In the genomic region with DNA sequence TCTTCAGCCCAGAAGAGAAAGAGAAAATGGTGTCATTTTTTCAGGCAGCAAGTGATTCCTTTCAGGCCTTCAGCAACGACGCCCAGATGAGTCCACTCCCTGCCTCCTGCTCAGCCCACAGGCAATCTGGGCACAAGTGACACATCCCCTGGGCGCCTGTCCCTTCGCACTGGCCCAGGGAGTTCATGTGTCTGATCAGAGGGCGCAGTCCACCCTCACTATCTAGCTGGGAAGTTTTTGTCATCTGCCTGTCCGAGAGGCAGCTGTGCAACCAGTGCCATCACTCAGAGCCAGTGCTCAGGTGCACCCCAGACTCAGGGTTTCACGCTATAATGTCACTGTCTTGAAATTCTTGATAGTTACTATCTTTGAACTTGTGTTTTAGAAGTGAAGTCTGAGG, we compare ENCODE assay signal across 8 cellular contexts. TPM values are rescaled to one million over a fixed set of nuclear protein-coding genes. Genes with fewer than 3 reads are reported as not detected.
DNase-seq lines count a peak whose midpoint lies in the region; ATAC-seq and TF ChIP-seq lines count a peak whose summit lies in the region.

No MANE protein-coding gene starts in this region.

- H2AK5ac ChIP-seq in trophoblast cell (ENCODE audit: low read length): peak overlapping the region; percentile 27

- no peak overlapping the region for H4K8ac ChIP-seq in trophoblast cell (ENCODE audit: low read depth, low read length)

- no peak for ATAC-seq in Panc1

- POLR2A ChIA-PET in CD4-positive, alpha-beta memory T cell (lab: Charles Lee; ENCODE audit: partially characterized antibody): no interaction called here
- POLR2A ChIA-PET in Panc1 (lab: Charles Lee) (no interaction called here), GM10248 (lab: Yijun Ruan, JAX) (no interaction called here)

- DNase-seq in CD4-positive, alpha-beta memory T cell: no peak
- DNase-seq in Panc1 (ENCODE audit: low read depth, low spot score) (no peak), trophoblast cell (peak in 1 of 2 donors; percentile 37), iPS-NIHi11 (ENCODE audit: low spot score) (no peak), GM10248 (ENCODE audit: extremely low spot score) (no peak), cerebellum (ENCODE audit: low spot score) (no peak)
- DNase-seq in activated CD4-positive, CD25-positive, alpha-beta regulatory T cell (lab: John Stamatoyannopoulos, UW): no peak

- H3K18ac ChIP-seq in trophoblast cell (ENCODE audit: low read length): no peak overlapping the region

- peaks cover 15% of the 10 kb centered on the region for H3K79me2 ChIP-seq in trophoblast cell (ENCODE audit: control insufficient read depth, insufficient read depth, low read length, poor library complexity)

- H3K4me1 Mint-ChIP-seq in CD4-positive, alpha-beta memory T cell: peaks cover 2 to 13% (median 4%) of the 10 kb centered on the region in 4 donors

- CTCF ChIA-PET in CD4-positive, alpha-beta memory T cell (lab: Charles Lee; ENCODE audit: partially characterized antibody): interaction anchor here (0.7 kb wide), 1 partner anchor 188 kb away, joined by 3 read pairs; no protein-coding TSS in a partner anchor
- CTCF ChIA-PET in Panc1 (lab: Charles Lee) (interaction anchor here (0.9 kb wide), 1 partner anchor 187 kb away, joined by 6 read pairs; no protein-coding TSS in a partner anchor), GM10248 (lab: Yijun Ruan, JAX) (interaction anchor here (1.3 kb wide), 1 partner anchor 13 kb away, joined by 3 read pairs; no protein-coding TSS in a partner anchor)

- no peak overlapping the region for H3K27ac ChIP-seq in CD4-positive, alpha-beta memory T cell (ENCODE audit: low read depth, low read length)
- H3K27ac ChIP-seq in Panc1 (ENCODE audit: low read length) (peak overlapping the region; percentile 75), esophagus (ENCODE audit: low read depth in 2 of 2, low read length in 1 of 2) (peak overlapping the region; percentile 11 to 43), trophoblast cell (ENCODE audit: low read depth, low read length) (no peak overlapping the region)

- H3K27me3 Mint-ChIP-seq in CD4-positive, alpha-beta memory T cell: no peaks in the 10 kb centered on the region

- no peak overlapping the region for H4K12ac ChIP-seq in trophoblast cell (ENCODE audit: low read depth, low read length)

- no peak overlapping the region for H3K4me2 ChIP-seq in trophoblast cell (ENCODE audit: low read length)

- H3K9ac ChIP-seq in trophoblast cell (ENCODE audit: low read length): no peak overlapping the region

- no peak overlapping the region for H2AFZ ChIP-seq in trophoblast cell (ENCODE audit: insufficient read depth, low read length, poor library complexity)

- no peak overlapping the region for H3K23ac ChIP-seq in trophoblast cell (ENCODE audit: low read length)

- WGBS in esophagus, 2 donors: 71 to 82% methylated on average over 7 of the region's 7 CpGs
- no CpG with 5 or more reads among the region's 7 CpGs for WGBS in trophoblast cell (ENCODE audit: extremely low coverage, insufficient coverage, insufficient read length)

- H3K79me1 ChIP-seq in trophoblast cell (ENCODE audit: low read length): peaks cover 11% of the 10 kb centered on the region

- H3K14ac ChIP-seq in trophoblast cell (ENCODE audit: low read length): no peak overlapping the region

- no peak overlapping the region for H2BK5ac ChIP-seq in trophoblast cell (ENCODE audit: low read depth, low read length, poor library complexity)

- H3K4me3 ChIP-seq in CD4-positive, alpha-beta memory T cell (ENCODE audit: low read length in 2 of 2): no peak overlapping the region
- H3K4me3 ChIP-seq in Panc1 (ENCODE audit: low read depth in 2 of 2, low read length in 2 of 2) (peak overlapping the region in 1 of 2 experiments; percentile 62; a peak in 2 of 4 replicates), esophagus (ENCODE audit: low read depth in 1 of 2, low read length in 2 of 2) (no peak overlapping the region), trophoblast cell (ENCODE audit: low read depth, low read length) (no peak overlapping the region)

- peaks cover 0 to 5% (median 0%) of the 10 kb centered on the region in 8 donors for H3K9me3 Mint-ChIP-seq in CD4-positive, alpha-beta memory T cell

- in situ Hi-C loops in Panc1 (cut with HindIII; ENCODE audit: low pct_unique_long_range_greater_than_20kb, low sequenced_read_pairs): no loop called here

- no peak overlapping the region for H2BK120ac ChIP-seq in trophoblast cell (ENCODE audit: insufficient read depth, low read length, poor library complexity)

- TF ChIP-seq CTCF in Panc1 (IDR thresholded peaks at IDR 0.05) (no peak), GM10248 (IDR thresholded peaks at IDR 0.05; ENCODE audit: control extremely low read depth, extremely low read depth, low read depth, missing control alignments) (no peak)

- peak overlapping the region in 2 of 7 donors; percentile 37 to 50 for H3K27ac Mint-ChIP-seq in CD4-positive, alpha-beta memory T cell

- H3K36me3 Mint-ChIP-seq in CD4-positive, alpha-beta memory T cell: peaks cover 3 to 25% of the 10 kb centered on the region in 2 donors

- H3K4me1 ChIP-seq in CD4-positive, alpha-beta memory T cell (ENCODE audit: insufficient read depth, low read length): peaks cover 4% of the 10 kb centered on the region
- H3K4me1 ChIP-seq in Panc1 (ENCODE audit: control insufficient read depth, insufficient read depth, low read length): peaks cover 10% of the 10 kb centered on the region
- no peaks in the 10 kb centered on the region for H3K4me1 ChIP-seq in esophagus (ENCODE audit: control insufficient read depth in 2 of 2, insufficient read depth in 2 of 2, low read length in 1 of 2)
- peaks cover 16 to 17% of the 10 kb centered on the region in 2 experiments for H3K4me1 ChIP-seq in trophoblast cell (ENCODE audit: control insufficient read depth in 1 of 2, insufficient read depth in 2 of 2, low read length in 2 of 2)

- H3K9me3 ChIP-seq in CD4-positive, alpha-beta memory T cell (ENCODE audit: control insufficient read depth in 1 of 2, low read length in 2 of 2): no peaks in the 10 kb centered on the region
- H3K9me3 ChIP-seq in Panc1 (ENCODE audit: control insufficient read depth, insufficient read depth, low read depth, low read length) (no peaks in the 10 kb centered on the region), esophagus (ENCODE audit: control insufficient read depth in 2 of 2, insufficient read depth in 1 of 2, low read depth in 1 of 2, low read length in 1 of 2) (peaks cover 0 to 2% of the 10 kb centered on the region in 2 donors), trophoblast cell (ENCODE audit: insufficient read depth, low read depth, low read length) (peaks cover 8% of the 10 kb centered on the region)

- no peak overlapping the region for H3K4ac ChIP-seq in trophoblast cell (ENCODE audit: low read depth, low read length)

- H3K36me3 ChIP-seq in CD4-positive, alpha-beta memory T cell (ENCODE audit: insufficient read depth, low read length): no peaks in the 10 kb centered on the region
- H3K36me3 ChIP-seq in Panc1 (ENCODE audit: control insufficient read depth, insufficient read depth, low read length) (no peaks in the 10 kb centered on the region), esophagus (ENCODE audit: control insufficient read depth in 2 of 2, insufficient read depth in 2 of 2, low read length in 1 of 2) (no peaks in the 10 kb centered on the region), trophoblast cell (ENCODE audit: control insufficient read depth in 1 of 2, insufficient read depth in 2 of 2, low read length in 2 of 2) (no peaks in the 10 kb centered on the region)

- intact Hi-C loops in CD4-positive, alpha-beta memory T cell (cut with micrococcal nuclease): loop anchor here (5.0 kb wide), 1 partner anchor 186 kb away; a partner anchor contains a TSS
- intact Hi-C loops in Panc1 (cut with micrococcal nuclease; ENCODE audit: unreplicated experiment): no loop called here

- no peaks in the 10 kb centered on the region for H3K27me3 ChIP-seq in CD4-positive, alpha-beta memory T cell (ENCODE audit: insufficient read depth, low read length)
- no peaks in the 10 kb centered on the region for H3K27me3 ChIP-seq in Panc1 (ENCODE audit: control insufficient read depth, insufficient read depth, low read length)
- no peaks in the 10 kb centered on the region for H3K27me3 ChIP-seq in esophagus (ENCODE audit: control insufficient read depth in 1 of 2, insufficient read depth in 2 of 2, low read length in 2 of 2)
- no peaks in the 10 kb centered on the region for H3K27me3 ChIP-seq in trophoblast cell (ENCODE audit: insufficient read depth, low read length)

- no peak overlapping the region for H4K91ac ChIP-seq in trophoblast cell (ENCODE audit: low read depth, low read length)

- BruUV-seq in Panc1 (replicated peaks; lab: Mats Ljungman, UMichigan): no TSS peak

- H2BK12ac ChIP-seq in trophoblast cell (ENCODE audit: low read length): no peak overlapping the region

- H3K4me3 Mint-ChIP-seq in CD4-positive, alpha-beta memory T cell: peak overlapping the region; percentile 31 to 74 (median 61)

RNA-seq across cellular contexts. Expression of a gene that starts 1.4 kb away (rescaled TPM):
- total RNA-seq in CD4-positive, alpha-beta memory T cell: under 1 TPM; 0.36 to 0.38 TPM
- polyA plus RNA-seq in CD4-positive, alpha-beta memory T cell: under 1 TPM; 0.03 to 0.10 TPM
- total RNA-seq in Panc1 (2021; ENCODE audit: unreplicated experiment) (1.3 TPM), cerebellum (12.0 TPM)
- 0.10 TPM for polyA plus RNA-seq in Panc1 (2012; ENCODE audit: insufficient read length)
- polyA plus RNA-seq in esophagus: under 1 TPM; 0.04 to 0.51 TPM
- polyA plus RNA-seq in trophoblast cell (2013): 0.19 and 0.21 TPM in 2 replicates

Comparison
In these comparisons a context has a peak if more than half of its experiments do, and no peak if none do; other contexts are left out.
1. H3K27ac ChIP-seq: peak in Panc1 (single experiment) and esophagus (2 of 2); none in CD4-positive, alpha-beta memory T cell (single experiment) and trophoblast cell (single experiment).